In the genomic region with DNA sequence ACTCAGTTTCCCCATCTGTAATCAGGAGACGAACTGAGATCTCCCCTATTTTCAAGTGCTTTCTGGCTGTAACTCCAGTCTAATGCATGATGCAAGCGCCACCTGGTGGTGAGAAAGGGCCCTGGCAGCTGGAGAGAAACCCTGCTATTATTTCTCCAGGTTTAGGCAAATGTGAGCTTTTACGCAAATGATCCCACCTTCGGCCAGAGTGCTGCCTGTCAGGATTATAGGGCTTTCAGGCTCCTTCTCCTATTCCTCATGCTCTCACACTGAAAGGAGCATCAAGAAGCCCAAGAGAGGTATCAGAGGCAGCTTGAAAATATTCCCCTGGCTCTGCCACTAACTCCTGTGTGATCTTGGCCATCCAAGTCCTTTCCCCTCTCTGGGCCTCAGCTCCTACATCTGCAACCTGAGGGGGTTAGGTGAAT, we compare ENCODE assay signal across 9 cellular contexts.
DNase-seq lines count a peak whose midpoint lies in the region; ATAC-seq and TF ChIP-seq lines count a peak whose summit lies in the region.
"Had no signal": no experiment of that assay in that cellular context is flagged by ENCODE, and none has a peak within 500 bp of the region (broad histone marks: within the 10 kb centered on the region; RNA-seq: fewer than 3 reads in every experiment).

No MANE protein-coding gene starts in this region.

- CTCF ChIA-PET in activated naive CD4-positive, alpha-beta T cell treated with anti-CD3 and anti-CD28 coated beads for 36 hours (lab: Charles Lee): interaction anchor here (0.6 to 5.0 kb wide), 37 partner anchors 8 to 1065 kb away, joined by 3 to 68 read pairs (median 4); a partner anchor contains a TSS

- H3K4me3 ChIP-seq in SJSA1: no peak overlapping the region
- H3K4me3 ChIP-seq in upper lobe of left lung: no peak overlapping the region

- H3K36me3 ChIP-seq in SJSA1 (no peaks in the 10 kb centered on the region), upper lobe of left lung (no peaks in the 10 kb centered on the region)

- ATAC-seq in upper lobe of left lung (ENCODE audit: low FRiP score in 2 of 2) (peak in 1 of 2 donors; percentile 70), GM18861 (IDR thresholded peaks at IDR 0.05; ENCODE audit: unreplicated experiment) (no peak)

- peaks cover 12% of the 10 kb centered on the region for H3K27me3 Mint-ChIP-seq in activated naive CD4-positive, alpha-beta T cell treated with anti-CD3 and anti-CD28 coated beads for 36 hours (ENCODE audit: low read depth)
- H3K27me3 Mint-ChIP-seq in glutamatergic neuron (ENCODE audit: unreplicated experiment): no peaks in the 10 kb centered on the region

- DNase-seq in DMS114 treated with DMSO at 0.1 percent for 48 hours (lab: John Stamatoyannopoulos, UW; ENCODE audit: unreplicated experiment) (peak; percentile 74), KG1 (lab: John Stamatoyannopoulos, UW) (peak; percentile 50), SJSA1 (ENCODE audit: low read depth in 1 of 2, low spot score in 2 of 2) (peak; percentile 53 to 65), glutamatergic neuron (peak; percentile 81), posterior cingulate gyrus (peak; percentile 52 to 97 (median 85)), upper lobe of left lung (peak in 1 of 2 donors; percentile 65)
- peak; percentile 83 for DNase-seq in activated naive CD4-positive, alpha-beta T cell treated with anti-CD3 and anti-CD28 coated beads for 36 hours

- H3K27ac Mint-ChIP-seq in activated naive CD4-positive, alpha-beta T cell treated with anti-CD3 and anti-CD28 coated beads for 36 hours: no peak overlapping the region
- no peak overlapping the region for H3K27ac Mint-ChIP-seq in glutamatergic neuron (ENCODE audit: unreplicated experiment)
- H3K27ac Mint-ChIP-seq: activated naive CD8-positive, alpha-beta T cell had no signal

- H3K27ac ChIP-seq in SJSA1: no peak overlapping the region
- no peak overlapping the region for H3K27ac ChIP-seq in upper lobe of left lung

- intact Hi-C loops in activated naive CD4-positive, alpha-beta T cell treated with anti-CD3 and anti-CD28 coated beads for 36 hours (cut with micrococcal nuclease): loop anchor here (1.0 to 10.0 kb wide), 2 partner anchors 156 to 430 kb away; no protein-coding TSS in a partner anchor
- intact Hi-C loops in posterior cingulate gyrus (cut with DNase I): loop anchor here (1.0 to 10.0 kb wide), 3 partner anchors 100 to 270 kb away; no protein-coding TSS in a partner anchor

- H3K36me3 Mint-ChIP-seq in activated naive CD4-positive, alpha-beta T cell treated with anti-CD3 and anti-CD28 coated beads for 36 hours (ENCODE audit: low read depth): no peaks in the 10 kb centered on the region
- H3K36me3 Mint-ChIP-seq in glutamatergic neuron (ENCODE audit: unreplicated experiment): no peaks in the 10 kb centered on the region
- H3K36me3 Mint-ChIP-seq: activated naive CD8-positive, alpha-beta T cell had no signal

- H3K27me3 ChIP-seq in SJSA1 (replicated peaks) (no peaks in the 10 kb centered on the region), upper lobe of left lung (no peaks in the 10 kb centered on the region)

- H3K4me1 Mint-ChIP-seq in activated naive CD4-positive, alpha-beta T cell treated with anti-CD3 and anti-CD28 coated beads for 36 hours (ENCODE audit: low read depth): no peaks in the 10 kb centered on the region
- H3K4me1 Mint-ChIP-seq in glutamatergic neuron (ENCODE audit: low read depth, unreplicated experiment): peaks cover 13% of the 10 kb centered on the region

- no peak overlapping the region for H3K4me3 Mint-ChIP-seq in activated naive CD4-positive, alpha-beta T cell treated with anti-CD3 and anti-CD28 coated beads for 36 hours
- H3K4me3 Mint-ChIP-seq in glutamatergic neuron (ENCODE audit: unreplicated experiment): no peak overlapping the region
- H3K4me3 Mint-ChIP-seq: activated naive CD8-positive, alpha-beta T cell had no signal

- no peak for TF ChIP-seq POLR2A in upper lobe of left lung (IDR thresholded peaks at IDR 0.05)

- no peak for TF ChIP-seq EP300 in upper lobe of left lung (IDR thresholded peaks at IDR 0.05)

- TF ChIP-seq CTCF in glutamatergic neuron (IDR thresholded peaks at IDR 0.05; ENCODE audit: partially characterized antibody, unreplicated experiment) (peak; percentile 94), upper lobe of left lung (IDR thresholded peaks at IDR 0.05) (peak; percentile 77 to 91 (median 88))

- H3K9me3 ChIP-seq in SJSA1 (replicated peaks) (no peaks in the 10 kb centered on the region), upper lobe of left lung (no peaks in the 10 kb centered on the region)

- 5 to 7% methylated on average over 4 of the region's 4 CpGs for WGBS in upper lobe of left lung, 2 donors

- no peaks in the 10 kb centered on the region for H3K9me3 Mint-ChIP-seq in activated naive CD4-positive, alpha-beta T cell treated with anti-CD3 and anti-CD28 coated beads for 36 hours
- H3K9me3 Mint-ChIP-seq in glutamatergic neuron (ENCODE audit: unreplicated experiment): peaks cover 2% of the 10 kb centered on the region

- no peaks in the 10 kb centered on the region for H3K4me1 ChIP-seq in SJSA1 (replicated peaks)
- no peaks in the 10 kb centered on the region for H3K4me1 ChIP-seq in upper lobe of left lung
